13 cellular contexts compared by ENCODE assay signal in the genomic region with DNA sequence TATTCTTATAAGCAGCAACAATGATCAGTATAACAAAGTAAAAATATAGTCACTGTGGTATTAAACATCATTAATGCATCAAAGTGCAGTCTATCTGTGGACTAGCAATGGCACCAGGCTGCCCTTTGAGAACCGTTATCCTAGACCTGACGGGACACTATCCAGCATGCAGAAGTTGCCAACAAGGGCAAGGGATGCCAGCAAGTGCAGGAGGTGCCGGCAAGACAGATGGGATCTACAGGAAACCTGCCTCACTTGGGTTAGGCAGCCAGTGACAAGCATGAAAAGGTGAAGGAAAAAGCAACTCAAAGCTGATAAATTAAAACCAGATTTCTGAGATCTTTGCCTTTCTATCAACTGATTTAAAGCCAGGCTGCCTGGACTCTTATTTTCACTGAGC.
DNase-seq lines count a peak whose midpoint lies in the region; ATAC-seq and TF ChIP-seq lines count a peak whose summit lies in the region.
"Had no signal": no experiment of that assay in that cellular context is flagged by ENCODE, and none has a peak within 500 bp of the region (broad histone marks: within the 10 kb centered on the region; RNA-seq: fewer than 3 reads in every experiment).

No MANE protein-coding gene starts in this region.

- H3K36me3 ChIP-seq in gastroesophageal sphincter = no peaks in the 10 kb centered on the region
- H3K36me3 ChIP-seq: BLaER1 had no signal

- no peak overlapping the region for H3K4me3 ChIP-seq in gastroesophageal sphincter
- H3K4me3 ChIP-seq: BLaER1, K562 had no signal

- no peaks in the 10 kb centered on the region for H3K9me3 ChIP-seq in gastroesophageal sphincter
- H3K9me3 ChIP-seq: BLaER1, Caco-2 had no signal

- TF ChIP-seq POLR2A in gastroesophageal sphincter (IDR thresholded peaks at IDR 0.05) = no peak

- peaks cover 0 to 27% (median 8%) of the 10 kb centered on the region in 3 donors for H3K4me1 ChIP-seq in gastroesophageal sphincter
- H3K4me1 ChIP-seq: BLaER1, Caco-2 had no signal

- TF ChIP-seq CTCF in gastroesophageal sphincter (IDR thresholded peaks at IDR 0.05) = no peak

- H3K27me3 ChIP-seq in gastroesophageal sphincter = no peaks in the 10 kb centered on the region
- H3K27me3 ChIP-seq: BLaER1 had no signal

- H3K27ac ChIP-seq in gastroesophageal sphincter = peak overlapping the region in 3 of 4 donors; percentile 8 to 67 (median 8)
- H3K27ac ChIP-seq: BLaER1 had no signal

- TF ChIP-seq EP300 in gastroesophageal sphincter (IDR thresholded peaks at IDR 0.05) = no peak

- 33 to 42% methylated on average over 3 of the region's 3 CpGs for WGBS in gastroesophageal sphincter (ENCODE audit: low coverage in 1 of 2), 2 donors

- ATAC-seq in gastroesophageal sphincter (no peak), GM18868 (IDR thresholded peaks at IDR 0.05; ENCODE audit: unreplicated experiment) (no peak)
- no peak for ATAC-seq in activated CD4-positive, CD25-positive, alpha-beta regulatory T cell treated with anti-CD3 and anti-CD28 coated beads, Interleukin-2, amount 50 U/mL, for 24 hours
- ATAC-seq: HCT116, K562 had no signal

- DNase-seq in DMS 273 (lab: John Stamatoyannopoulos, UW; ENCODE audit: unreplicated experiment) (peak; percentile 57), DMS 273 treated with DMSO at 0.1 percent for 48 hours (lab: John Stamatoyannopoulos, UW) (no peak), cerebellar cortex (ENCODE audit: low spot score) (peak; percentile 89), NCI-H1048 (lab: John Stamatoyannopoulos, UW) (no peak), GDM1 (lab: John Stamatoyannopoulos, UW) (no peak)
- DNase-seq: Caco-2; CD8-positive, alpha-beta memory T cell had no signal

Comparison
In these comparisons a context has a peak if more than half of its experiments do, and no peak if none do; other contexts are left out.
1. DNase-seq: peak in DMS 273 (single experiment) and cerebellar cortex (single experiment); none in DMS 273 treated with DMSO at 0.1 percent for 48 hours (single experiment), NCI-H1048 (single experiment) and GDM1 (single experiment).